Comparison of ENCODE assay signal across 21 cellular contexts in the genomic region with DNA sequence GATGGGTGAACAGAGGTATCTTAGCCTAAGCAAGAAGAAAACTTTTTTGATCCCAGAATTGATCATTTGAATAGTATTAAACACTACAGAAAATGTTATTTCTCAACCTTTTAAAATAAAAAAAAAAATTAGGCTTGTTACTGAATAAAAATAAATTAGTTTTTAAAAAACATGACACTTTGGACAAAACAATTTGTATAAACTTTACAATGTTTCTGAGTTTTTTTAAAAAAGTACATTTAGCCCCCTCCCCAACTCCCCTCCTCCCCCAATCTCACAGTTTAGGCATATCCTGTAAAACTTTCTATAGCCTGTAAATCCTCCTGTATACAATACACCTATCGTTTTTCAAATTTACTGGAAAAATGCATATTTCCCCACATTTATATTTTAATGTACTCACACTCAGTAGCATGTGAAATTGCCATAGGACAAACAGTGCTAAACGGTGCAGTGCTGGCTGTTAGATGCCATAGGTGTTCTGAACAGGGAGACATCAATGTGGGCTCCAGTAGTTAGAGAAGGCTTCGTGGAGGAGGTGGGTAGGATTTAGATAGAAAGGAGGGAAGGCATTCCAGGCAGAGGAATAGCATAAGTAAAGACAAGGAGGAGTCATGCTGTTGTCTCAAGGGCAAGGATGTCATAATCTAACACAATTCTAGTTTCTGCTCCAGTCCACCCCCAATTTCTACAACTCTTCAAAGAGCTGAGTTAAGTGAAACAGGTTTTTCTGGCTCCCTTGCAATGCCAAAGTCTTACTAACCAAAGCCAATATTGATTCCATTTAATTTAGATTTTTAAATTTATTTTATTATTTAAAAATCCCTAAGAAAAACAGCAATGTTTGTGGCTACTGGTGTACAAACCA. TPM values are rescaled to one million over a fixed set of nuclear protein-coding genes. Genes with fewer than 3 reads are reported as not detected.
A peak's percentile ranks its signal among the peaks of the same experiment; 100 is the strongest.
DNase-seq lines count a peak whose midpoint lies in the region; ATAC-seq and TF ChIP-seq lines count a peak whose summit lies in the region.
"Had no signal": no experiment of that assay in that cellular context is flagged by ENCODE, and none has a peak within 500 bp of the region (broad histone marks: within the 10 kb centered on the region; RNA-seq: fewer than 3 reads in every experiment).

No MANE protein-coding gene starts in this region.

- peaks cover 23% of the 10 kb centered on the region for H3K36me3 ChIP-seq in CD8-positive, alpha-beta memory T cell (ENCODE audit: insufficient read depth, low read length)
- H3K36me3 ChIP-seq in PC-9 (ENCODE audit: low read depth) (peaks cover 69% of the 10 kb centered on the region), transverse colon (peaks cover 0 to 30% (median 15%) of the 10 kb centered on the region in 4 donors)

- no peaks in the 10 kb centered on the region for H3K9me2 ChIP-seq in PC-9 (ENCODE audit: insufficient read depth)

- intact Hi-C loops in CD4-positive, alpha-beta T cell (cut with DNase I, micrococcal nuclease): loop anchor here in 1 of 2 experiments (5.0 kb wide), 1 partner anchor 48 kb away; no protein-coding TSS in a partner anchor
- intact Hi-C loops in PC-9 (cut with micrococcal nuclease; ENCODE audit: unreplicated experiment) (loop anchor here (10.0 kb wide), 2 partner anchors 339 to 431 kb away; no protein-coding TSS in a partner anchor), transverse colon (cut with DNase I; ENCODE audit: low total_unique reads) (no loop called here)

- H2AFZ ChIP-seq in PC-9: no peak overlapping the region

- H3K4me3 Mint-ChIP-seq in CD4-positive, alpha-beta T cell: no peak overlapping the region
- no peak overlapping the region for H3K4me3 Mint-ChIP-seq in CD8-positive, alpha-beta memory T cell
- H3K4me3 Mint-ChIP-seq: activated CD4-positive, alpha-beta T cell treated with anti-CD3 and anti-CD28 coated beads, Interleukin-2, amount 10 ng/mL, durations not matched to agents 7 days and 5 days; mesothelial cell of epicardium; stimulated activated effector memory CD8-positive, alpha-beta T cell treated with anti-CD3 and anti-CD28 coated beads, Interleukin-12 subunit alpha, Interleukin-12 subunit beta, amount 100 ng/mL, for 72 hours had no signal

- H3K4me1 Mint-ChIP-seq in CD4-positive, alpha-beta T cell (ENCODE audit: low read depth): peaks cover 40% of the 10 kb centered on the region
- H3K4me1 Mint-ChIP-seq in CD8-positive, alpha-beta memory T cell: peaks cover 33 to 60% (median 48%) of the 10 kb centered on the region in 3 donors

- WGBS in transverse colon (ENCODE audit: low coverage in 1 of 2), 2 donors: 66 to 83% methylated on average over 3 of the region's 3 CpGs

- no peaks in the 10 kb centered on the region for H3K9me3 ChIP-seq in CD4-positive, alpha-beta T cell (ENCODE audit: control insufficient read depth, low read length)
- no peaks in the 10 kb centered on the region for H3K9me3 ChIP-seq in CD8-positive, alpha-beta memory T cell (ENCODE audit: low read length)
- no peaks in the 10 kb centered on the region for H3K9me3 ChIP-seq in PC-9 (ENCODE audit: insufficient read depth, low read depth)
- H3K9me3 ChIP-seq in transverse colon: no peaks in the 10 kb centered on the region
- H3K9me3 ChIP-seq: heart left ventricle, left ventricle myocardium inferior, prostate gland, SJCRH30, suprapubic skin had no signal

- no peak for TF ChIP-seq POLR2A in transverse colon (IDR thresholded peaks at IDR 0.05)

- CTCF ChIA-PET in CD4-positive, alpha-beta T cell (lab: Charles Lee): no interaction called here
- CTCF ChIA-PET in CD8-positive, alpha-beta memory T cell (lab: Charles Lee): interaction anchor here (0.8 to 1.0 kb wide), 2 partner anchors 30 to 39 kb away, joined by 3 read pairs; no protein-coding TSS in a partner anchor
- CTCF ChIA-PET in PC-9 (lab: Charles Lee): no interaction called here

- peak overlapping the region; percentile 13; the same call in 1 of the 2 replicates for H3K4me2 ChIP-seq in PC-9

- H3K4me3 ChIP-seq in CD8-positive, alpha-beta memory T cell (ENCODE audit: low read length): no peak overlapping the region
- no peak overlapping the region for H3K4me3 ChIP-seq in PC-9
- H3K4me3 ChIP-seq in transverse colon: no peak overlapping the region
- H3K4me3 ChIP-seq: coronary artery, heart left ventricle, left ventricle myocardium inferior, prostate gland, SJCRH30, suprapubic skin had no signal

- no peaks in the 10 kb centered on the region for H3K4me1 ChIP-seq in CD8-positive, alpha-beta memory T cell (ENCODE audit: insufficient read depth, low read length)
- H3K4me1 ChIP-seq in PC-9 (replicated peaks; ENCODE audit: insufficient read depth) (peaks cover 14% of the 10 kb centered on the region), transverse colon (no peaks in the 10 kb centered on the region)
- H3K4me1 ChIP-seq: left ventricle myocardium inferior, prostate gland, SJCRH30 had no signal

- POLR2A ChIA-PET in CD4-positive, alpha-beta T cell (lab: Charles Lee): no interaction called here
- POLR2A ChIA-PET in CD8-positive, alpha-beta memory T cell (lab: Charles Lee): no interaction called here
- POLR2A ChIA-PET in PC-9 (lab: Charles Lee; ENCODE audit: unreplicated experiment): interaction anchor here (0.6 kb wide), 1 partner anchor 59 kb away, joined by 3 read pairs; no protein-coding TSS in a partner anchor

- no peak for TF ChIP-seq EP300 in transverse colon (IDR thresholded peaks at IDR 0.05; ENCODE audit: low read depth)

- peak overlapping the region; percentile 27 for H3K27ac Mint-ChIP-seq in CD4-positive, alpha-beta T cell
- H3K27ac Mint-ChIP-seq in CD8-positive, alpha-beta memory T cell: peak overlapping the region in 6 of 8 donors; percentile 20 to 75 (median 60)
- H3K27ac Mint-ChIP-seq: activated CD4-positive, alpha-beta T cell treated with anti-CD3 and anti-CD28 coated beads, Interleukin-2, amount 10 ng/mL, durations not matched to agents 7 days and 5 days; stimulated activated effector memory CD8-positive, alpha-beta T cell treated with anti-CD3 and anti-CD28 coated beads, Interleukin-12 subunit alpha, Interleukin-12 subunit beta, amount 100 ng/mL, for 72 hours had no signal

- no peak overlapping the region for H3K27ac ChIP-seq in CD4-positive, alpha-beta T cell (ENCODE audit: low read depth, low read length)
- H3K27ac ChIP-seq in CD8-positive, alpha-beta memory T cell (ENCODE audit: low read depth, low read length): no peak overlapping the region
- no peak overlapping the region; the same call in 1 of the 2 replicates for H3K27ac ChIP-seq in PC-9
- no peak overlapping the region for H3K27ac ChIP-seq in epithelial cell of prostate
- H3K27ac ChIP-seq in transverse colon: no peak overlapping the region
- H3K27ac ChIP-seq: coronary artery, heart left ventricle, left ventricle myocardium inferior, prostate gland, SJCRH30, suprapubic skin had no signal

- H3K9me3 Mint-ChIP-seq in CD4-positive, alpha-beta T cell: no peaks in the 10 kb centered on the region
- no peaks in the 10 kb centered on the region for H3K9me3 Mint-ChIP-seq in CD8-positive, alpha-beta memory T cell
- H3K9me3 Mint-ChIP-seq: activated CD4-positive, alpha-beta T cell treated with anti-CD3 and anti-CD28 coated beads, Interleukin-2, amount 10 ng/mL, durations not matched to agents 7 days and 5 days; stimulated activated effector memory CD8-positive, alpha-beta T cell treated with anti-CD3 and anti-CD28 coated beads, Interleukin-12 subunit alpha, Interleukin-12 subunit beta, amount 100 ng/mL, for 72 hours had no signal

- TF ChIP-seq CTCF in CD4-positive, alpha-beta T cell (IDR thresholded peaks at IDR 0.05): no peak
- no peak for TF ChIP-seq CTCF in PC-9 (conservative IDR thresholded peaks at IDR 0.05)
- TF ChIP-seq CTCF in transverse colon (IDR thresholded peaks at IDR 0.05): no peak

- no peaks in the 10 kb centered on the region for H3K27me3 Mint-ChIP-seq in CD4-positive, alpha-beta T cell
- H3K27me3 Mint-ChIP-seq in CD8-positive, alpha-beta memory T cell: no peaks in the 10 kb centered on the region
- H3K27me3 Mint-ChIP-seq: activated CD4-positive, alpha-beta T cell treated with anti-CD3 and anti-CD28 coated beads, Interleukin-2, amount 10 ng/mL, durations not matched to agents 7 days and 5 days had no signal

- DNase-seq in CD4-positive, alpha-beta T cell: no peak
- DNase-seq in CD8-positive, alpha-beta memory T cell: no peak
- DNase-seq in PC-9 (peak in 1 of 2 experiments; percentile 82), epithelial cell of prostate (ENCODE audit: low read depth, low spot score) (peak; percentile 14), NCI-H345 (lab: John Stamatoyannopoulos, UW) (no peak), transverse colon (no peak)
- DNase-seq: activated CD4-positive, alpha-beta T cell treated with anti-CD3 and anti-CD28 coated beads, Interleukin-2, amount 10 ng/mL, durations not matched to agents 7 days and 5 days; activated effector memory CD4-positive, alpha-beta T cell treated with Interleukin-2 at 50 U/mL for 16 hours; amniotic stem cell; heart left ventricle; left ventricle myocardium inferior; NCI-H1105; NCI-H2029 treated with DMSO at 0.1 percent for 48 hours; SJCRH30; stimulated activated CD4-positive, alpha-beta T cell treated with anti-CD3 and anti-CD28 coated beads, Interleukin-1b, Interleukin-23, amount 100 ng/mL, for 48 hours had no signal

- H4K20me1 ChIP-seq in PC-9 (ENCODE audit: insufficient read depth): peaks cover 28% of the 10 kb centered on the region; the same call in 1 of the 2 replicates

- no TSS peak for BruUV-seq in PC-9 (replicated peaks; lab: Mats Ljungman, UMichigan)

- peaks cover 41% of the 10 kb centered on the region for H3K79me2 ChIP-seq in PC-9 (ENCODE audit: low read depth)

- peaks cover 36% of the 10 kb centered on the region for H3F3A ChIP-seq in PC-9 (ENCODE audit: insufficient read depth, low read depth)

- no peaks in the 10 kb centered on the region for H3K27me3 ChIP-seq in CD4-positive, alpha-beta T cell (ENCODE audit: control insufficient read depth, insufficient read depth, low read length)
- H3K27me3 ChIP-seq in CD8-positive, alpha-beta memory T cell (ENCODE audit: insufficient read depth, low read length, poor library complexity, severe bottlenecking): no peaks in the 10 kb centered on the region
- H3K27me3 ChIP-seq in PC-9 (ENCODE audit: insufficient read depth, low read depth) (no peaks in the 10 kb centered on the region), transverse colon (no peaks in the 10 kb centered on the region)
- H3K27me3 ChIP-seq: heart left ventricle, SJCRH30, suprapubic skin had no signal

- in situ Hi-C loops in transverse colon (cut with MboI; ENCODE audit: low pct_ligation_motif_present in 1 of 4, low pct_unique_long_range_greater_than_20kb in 1 of 4, low sequenced_read_pairs in 3 of 4): no loop called here

- no peak for ATAC-seq in CD4-positive, alpha-beta T cell (ENCODE audit: poor library complexity)
- no peak for ATAC-seq in HG03442 (IDR thresholded peaks at IDR 0.05; ENCODE audit: unreplicated experiment)
- ATAC-seq: heart left ventricle; stimulated activated effector memory CD8-positive, alpha-beta T cell treated with anti-CD3 and anti-CD28 coated beads, Interleukin-12 subunit alpha, Interleukin-12 subunit beta, amount 100 ng/mL, for 72 hours had no signal

- peaks cover 89% of the 10 kb centered on the region for H3K36me3 Mint-ChIP-seq in CD4-positive, alpha-beta T cell (ENCODE audit: low read depth)
- peaks cover 18 to 86% (median 30%) of the 10 kb centered on the region in 3 donors for H3K36me3 Mint-ChIP-seq in CD8-positive, alpha-beta memory T cell

RNA-seq across cellular contexts. Expression of a gene that starts 50.9 kb away (rescaled TPM):
- total RNA-seq in CD4-positive, alpha-beta T cell: 100 to 1,000 TPM; 159 to 166 TPM
- 10 to 100 TPM; 93.0 to 98.4 TPM for total RNA-seq in CD8-positive, alpha-beta memory T cell
- polyA plus RNA-seq in CD8-positive, alpha-beta memory T cell: 61.0 TPM
- total RNA-seq in PC-9 (2021) (93.6 and 127 TPM in 2 replicates), transverse colon (100 to 1,000 TPM in 1 of 4 donors, 10 to 100 TPM in 3; 41.9 to 101 (median 81.6) TPM)
